Comparison of ENCODE assay signal across 8 cellular contexts in the genomic region with DNA sequence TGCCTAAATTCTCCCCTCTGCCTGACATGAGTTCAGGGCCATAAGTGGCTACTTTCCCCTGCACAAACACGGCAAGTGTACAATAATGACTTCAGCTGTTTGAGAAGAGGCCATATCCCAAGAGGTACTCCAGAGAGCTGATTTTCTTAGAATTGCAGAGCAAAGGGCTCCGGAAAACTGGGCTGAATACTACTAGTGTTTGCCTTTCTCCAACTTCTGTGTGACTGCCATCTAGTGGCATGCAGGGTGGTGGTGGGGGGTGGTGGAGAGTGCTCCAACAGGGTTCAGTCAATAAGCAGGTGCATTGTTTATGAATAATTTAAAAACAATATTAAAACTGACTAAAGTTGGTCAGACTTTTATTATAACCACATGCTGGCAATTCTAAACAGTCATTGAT.
A peak's percentile ranks its signal among the peaks of the same experiment; 100 is the strongest.
DNase-seq lines count a peak whose midpoint lies in the region; ATAC-seq and TF ChIP-seq lines count a peak whose summit lies in the region.

No MANE protein-coding gene starts in this region.

- intact Hi-C loops in posterior cingulate gyrus (cut with DNase I) = loop anchor here (5.0 kb wide), 1 partner anchor 213 kb away; no protein-coding TSS in a partner anchor

- TF ChIP-seq CTCF in AG09309 (IDR thresholded peaks at IDR 0.05; ENCODE audit: control insufficient read depth, insufficient read depth, low read depth, low read length, missing control alignments) = peak; percentile 79
- peak; percentile 47 for TF ChIP-seq CTCF in GM10266 (IDR thresholded peaks at IDR 0.05; ENCODE audit: control insufficient read depth, insufficient read depth, low read depth, missing control alignments)

- DNase-seq in AG09309 (ENCODE audit: low read depth) (peak; percentile 3), GM10266 (ENCODE audit: extremely low spot score) (no peak), OCI-M1 (lab: John Stamatoyannopoulos, UW) (peak; percentile 56), fibroblast of gingiva (ENCODE audit: low read depth) (peak; percentile 17), posterior cingulate gyrus (peak in 7 of 10 donors; percentile 2 to 77 (median 19)), KG1 (lab: John Stamatoyannopoulos, UW) (no peak)
- DNase-seq in effector CD4-positive, alpha-beta T cell = no peak

- H3K4me3 ChIP-seq in AG09309 (ENCODE audit: control insufficient read depth, low read depth, low read length) = no peak overlapping the region

- ATAC-seq in HG02938 (IDR thresholded peaks at IDR 0.05; ENCODE audit: unreplicated experiment) = peak; percentile 75

Comparison
In these comparisons a context has a peak if more than half of its experiments do, and no peak if none do; other contexts are left out.
1. DNase-seq: peak in AG09309 (single experiment), OCI-M1 (single experiment), fibroblast of gingiva (single experiment) and posterior cingulate gyrus (7 of 10); none in GM10266 (single experiment), effector CD4-positive, alpha-beta T cell (single experiment) and KG1 (single experiment).